In the genomic region with DNA sequence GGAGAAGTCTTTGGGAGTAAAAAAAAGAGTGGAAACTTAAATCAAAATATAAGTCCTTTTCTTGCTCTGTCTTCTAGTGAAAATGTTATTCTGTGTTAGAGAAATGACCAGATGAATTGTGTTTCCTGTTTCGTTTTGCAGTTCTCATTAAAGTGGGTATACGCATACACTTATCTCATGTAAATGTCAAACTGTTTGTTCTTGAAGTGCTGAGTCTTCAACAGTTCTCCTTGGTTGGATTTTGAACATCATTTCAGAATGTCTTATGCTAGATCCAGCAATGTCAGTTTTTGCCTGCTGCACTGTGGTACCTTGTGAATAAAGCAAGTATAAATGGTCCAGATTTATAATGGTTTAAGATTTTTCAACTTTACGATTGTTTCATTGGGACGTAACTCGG, we compare ENCODE assay signal across 12 cellular contexts.
A peak's percentile ranks its signal among the peaks of the same experiment; 100 is the strongest.
DNase-seq lines count a peak whose midpoint lies in the region; ATAC-seq and TF ChIP-seq lines count a peak whose summit lies in the region.
"Had no signal": no experiment of that assay in that cellular context is flagged by ENCODE, and none has a peak within 500 bp of the region (broad histone marks: within the 10 kb centered on the region; RNA-seq: fewer than 3 reads in every experiment).

No MANE protein-coding gene starts in this region.

- TF ChIP-seq CTCF in type B pancreatic cell (conservative IDR thresholded peaks at IDR 0.05) (no peak), foreskin keratinocyte (conservative IDR thresholded peaks at IDR 0.05) (no peak)

- DNase-seq in activated naive CD8-positive, alpha-beta T cell treated with anti-CD3 and anti-CD28 coated beads, Interleukin-2, amount 10 ng/mL, durations not matched to agents 7 days and 5 days = no peak
- no peak for DNase-seq in activated naive CD8-positive, alpha-beta T cell treated with anti-CD3 and anti-CD28 coated beads for 36 hours
- DNase-seq in T-helper 17 cell = no peak
- DNase-seq in type B pancreatic cell (ENCODE audit: extremely low spot score, unreplicated experiment) = no peak
- no peak for DNase-seq in globus pallidus (ENCODE audit: low spot score)
- no peak for DNase-seq in foreskin keratinocyte
- no peak for DNase-seq in DMS79 (lab: John Stamatoyannopoulos, UW)
- DNase-seq: colonic mucosa; heart left ventricle; Karpas-422; stimulated activated naive CD4-positive, alpha-beta T cell had no signal

- H3K9me3 ChIP-seq in T-helper 17 cell (ENCODE audit: control insufficient read depth, low read length, poor library complexity, severe bottlenecking) = no peaks in the 10 kb centered on the region
- H3K9me3 ChIP-seq: colonic mucosa had no signal

- H3K27me3 Mint-ChIP-seq in activated naive CD8-positive, alpha-beta T cell treated with anti-CD3 and anti-CD28 coated beads, Interleukin-2, amount 10 ng/mL, durations not matched to agents 7 days and 5 days = no peaks in the 10 kb centered on the region
- H3K27me3 Mint-ChIP-seq in activated naive CD8-positive, alpha-beta T cell treated with anti-CD3 and anti-CD28 coated beads for 36 hours = no peaks in the 10 kb centered on the region
- H3K27me3 Mint-ChIP-seq in T-helper 17 cell = no peaks in the 10 kb centered on the region
- no peaks in the 10 kb centered on the region for H3K27me3 Mint-ChIP-seq in type B pancreatic cell

- H3K4me3 Mint-ChIP-seq in activated naive CD8-positive, alpha-beta T cell treated with anti-CD3 and anti-CD28 coated beads, Interleukin-2, amount 10 ng/mL, durations not matched to agents 7 days and 5 days = peak overlapping the region; percentile 45
- no peak overlapping the region for H3K4me3 Mint-ChIP-seq in activated naive CD8-positive, alpha-beta T cell treated with anti-CD3 and anti-CD28 coated beads for 36 hours
- peak overlapping the region; percentile 1 for H3K4me3 Mint-ChIP-seq in T-helper 17 cell
- no peak overlapping the region for H3K4me3 Mint-ChIP-seq in type B pancreatic cell

- H3K27ac Mint-ChIP-seq in activated naive CD8-positive, alpha-beta T cell treated with anti-CD3 and anti-CD28 coated beads, Interleukin-2, amount 10 ng/mL, durations not matched to agents 7 days and 5 days = peak overlapping the region; percentile 64
- H3K27ac Mint-ChIP-seq in activated naive CD8-positive, alpha-beta T cell treated with anti-CD3 and anti-CD28 coated beads for 36 hours = no peak overlapping the region
- H3K27ac Mint-ChIP-seq in T-helper 17 cell (peak overlapping the region; percentile 66), type B pancreatic cell (peak overlapping the region; percentile 12)

- H3K27me3 ChIP-seq in foreskin keratinocyte = no peaks in the 10 kb centered on the region
- H3K27me3 ChIP-seq: colonic mucosa, heart left ventricle had no signal

- POLR2A ChIA-PET in activated naive CD8-positive, alpha-beta T cell treated with anti-CD3 and anti-CD28 coated beads, Interleukin-2, amount 10 ng/mL, durations not matched to agents 7 days and 5 days (lab: Charles Lee) = no interaction called here

- H3K4me1 Mint-ChIP-seq in activated naive CD8-positive, alpha-beta T cell treated with anti-CD3 and anti-CD28 coated beads, Interleukin-2, amount 10 ng/mL, durations not matched to agents 7 days and 5 days = peaks cover 18% of the 10 kb centered on the region
- H3K4me1 Mint-ChIP-seq in activated naive CD8-positive, alpha-beta T cell treated with anti-CD3 and anti-CD28 coated beads for 36 hours = peaks cover 45% of the 10 kb centered on the region
- H3K4me1 Mint-ChIP-seq in T-helper 17 cell = peaks cover 20% of the 10 kb centered on the region
- peaks cover 59% of the 10 kb centered on the region for H3K4me1 Mint-ChIP-seq in type B pancreatic cell (ENCODE audit: unreplicated experiment)

- peaks cover 44% of the 10 kb centered on the region for H3K4me1 ChIP-seq in foreskin keratinocyte

- H3K36me3 Mint-ChIP-seq in activated naive CD8-positive, alpha-beta T cell treated with anti-CD3 and anti-CD28 coated beads, Interleukin-2, amount 10 ng/mL, durations not matched to agents 7 days and 5 days = peaks cover 7% of the 10 kb centered on the region
- H3K36me3 Mint-ChIP-seq in activated naive CD8-positive, alpha-beta T cell treated with anti-CD3 and anti-CD28 coated beads for 36 hours = peaks cover 12% of the 10 kb centered on the region
- H3K36me3 Mint-ChIP-seq in T-helper 17 cell (ENCODE audit: low read depth) = no peaks in the 10 kb centered on the region
- H3K36me3 Mint-ChIP-seq in type B pancreatic cell = peaks cover 25% of the 10 kb centered on the region

- no peaks in the 10 kb centered on the region for H3K9me3 Mint-ChIP-seq in activated naive CD8-positive, alpha-beta T cell treated with anti-CD3 and anti-CD28 coated beads, Interleukin-2, amount 10 ng/mL, durations not matched to agents 7 days and 5 days
- H3K9me3 Mint-ChIP-seq in activated naive CD8-positive, alpha-beta T cell treated with anti-CD3 and anti-CD28 coated beads for 36 hours = no peaks in the 10 kb centered on the region
- peaks cover 4% of the 10 kb centered on the region for H3K9me3 Mint-ChIP-seq in type B pancreatic cell

- H3K27ac ChIP-seq in foreskin keratinocyte = no peak overlapping the region
- H3K27ac ChIP-seq: colonic mucosa had no signal

- no peak for ATAC-seq in activated naive CD8-positive, alpha-beta T cell treated with anti-CD3 and anti-CD28 coated beads, Interleukin-2, amount 10 ng/mL, durations not matched to agents 7 days and 5 days (ENCODE audit: low read depth)
- ATAC-seq in HG02870 (IDR thresholded peaks at IDR 0.05; ENCODE audit: unreplicated experiment) = peak; percentile 38
- ATAC-seq in T-helper 17 cell = no peak
- ATAC-seq in foreskin keratinocyte = no peak

Comparison
In these comparisons a context has a peak if more than half of its experiments do, and no peak if none do; other contexts are left out.
1. H3K4me3 Mint-ChIP-seq: peak in activated naive CD8-positive, alpha-beta T cell treated with anti-CD3 and anti-CD28 coated beads, Interleukin-2, amount 10 ng/mL, durations not matched to agents 7 days and 5 days (single experiment) and T-helper 17 cell (single experiment); none in activated naive CD8-positive, alpha-beta T cell treated with anti-CD3 and anti-CD28 coated beads for 36 hours (single experiment) and type B pancreatic cell (single experiment).